ENCODE assay signal across 39 cellular contexts in the genomic region with DNA sequence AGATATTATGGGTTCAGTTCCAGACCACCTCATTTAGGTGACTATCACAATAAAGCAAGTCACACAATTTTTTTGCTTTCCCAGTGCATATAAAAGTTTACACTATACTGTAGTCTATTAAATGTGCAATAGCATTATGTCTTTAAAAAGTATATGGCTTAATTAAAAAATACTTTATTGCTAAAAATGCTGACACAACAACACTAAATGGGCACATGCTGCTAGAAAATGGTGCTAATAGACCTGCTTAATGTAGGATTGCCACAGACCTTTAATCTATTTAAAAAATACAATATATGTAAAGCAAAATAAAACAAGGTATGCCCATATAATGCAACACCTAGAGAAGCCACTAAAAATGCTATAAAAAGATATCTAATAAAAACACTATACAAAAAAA. TPM values are rescaled to one million over a fixed set of nuclear protein-coding genes. Genes with fewer than 3 reads are reported as not detected.
"Had no signal": no experiment of that assay in that cellular context is flagged by ENCODE, and none has a peak within 500 bp of the region (broad histone marks: within the 10 kb centered on the region; RNA-seq: fewer than 3 reads in every experiment).

No MANE protein-coding gene starts in this region.

- DNase-seq: MG63, MM.1S, MV-4-11, NCI-H1048, NCI-H1092, NCI-H1092 treated with DMSO at 0.1 percent for 48 hours, NCI-H1105, NCI-H1105 treated with DMSO at 0.1 percent for 48 hours, NCI-H1417, NCI-H1417 treated with DMSO at 0.1 percent for 48 hours, NCI-H1436, NCI-H1436 treated with DMSO at 0.1 percent for 48 hours, NCI-H146, NCI-H1694, NCI-H1694 treated with DMSO at 0.1 percent for 48 hours, NCI-H187, NCI-H187 treated with DMSO at 0.1 percent for 48 hours, NCI-H1930, NCI-H2029, NCI-H2029 treated with DMSO at 0.1 percent for 48 hours, NCI-H2081, NCI-H2081 treated with DMSO at 0.1 percent for 48 hours, NCI-H2107, NCI-H2171, NCI-H2171 treated with DMSO at 0.1 percent for 48 hours, NCI-H2227 treated with DMSO at 0.1 percent for 48 hours, NCI-H226, NCI-H345, NCI-H446, NCI-H446 treated with DMSO at 0.1 percent for 48 hours, NCI-H510A, NCI-H510A treated with DMSO at 0.1 percent for 48 hours, NCI-H524, NCI-H524 treated with DMSO at 0.1 percent for 48 hours, NCI-H526 had no signal

- H3K36me3 ChIP-seq: MG63 had no signal

- H3K9me3 ChIP-seq: MG63 had no signal

- H3K27me3 ChIP-seq: MG63 had no signal

- H3K4me3 ChIP-seq: MG63 had no signal

RNA-seq across cellular contexts. Expression of a gene that starts 27.1 kb away (rescaled TPM):
- total RNA-seq: LHCN-M2, M059J, MCF 10A, NCI-H460 had no signal
